ENCODE assay signal across 8 cellular contexts in genomic region chr2:177393381-177393780, GRCh38. TPM values are rescaled to one million over a fixed set of nuclear protein-coding genes. Genes with fewer than 3 reads are reported as not detected.
DNase-seq lines count a peak whose midpoint lies in the region; ATAC-seq lines count a peak whose summit lies in the region.

No MANE protein-coding gene starts in this region.

- peak; percentile 8 for DNase-seq in Ammon's horn (ENCODE audit: low spot score)
- peak; percentile 33 for DNase-seq in HT-29 (ENCODE audit: low spot score)
- DNase-seq in immature natural killer cell, result peak in 2 of 3 donors; percentile 9 to 21
- peak in 1 of 2 donors; percentile 15 for DNase-seq in stimulated activated naive CD8-positive, alpha-beta T cell treated with anti-CD3 and anti-CD28 coated beads, Interleukin-15, amount 100 ng/mL, for 72 hours

- ATAC-seq in stimulated activated naive CD8-positive, alpha-beta T cell treated with anti-CD3 and anti-CD28 coated beads, Interleukin-15, amount 100 ng/mL, for 72 hours, result peak; percentile 31
- ATAC-seq in HG03354 (IDR thresholded peaks at IDR 0.05; ENCODE audit: poor library complexity, severe bottlenecking, unreplicated experiment) (no peak), HG02938 (IDR thresholded peaks at IDR 0.05; ENCODE audit: unreplicated experiment) (no peak), GM18873 (IDR thresholded peaks at IDR 0.05; ENCODE audit: low FRiP score, unreplicated experiment) (no peak)

- H3K9me3 Mint-ChIP-seq in activated naive CD4-positive, alpha-beta T cell treated with anti-CD3 and anti-CD28 coated beads, Interleukin-2, amount 50 U/mL, for 24 hours, result no peaks in the 10 kb centered on the region
- no peaks in the 10 kb centered on the region for H3K9me3 Mint-ChIP-seq in immature natural killer cell
- no peaks in the 10 kb centered on the region for H3K9me3 Mint-ChIP-seq in stimulated activated naive CD8-positive, alpha-beta T cell treated with anti-CD3 and anti-CD28 coated beads, Interleukin-15, amount 100 ng/mL, for 72 hours

- H3K4me3 Mint-ChIP-seq in activated naive CD4-positive, alpha-beta T cell treated with anti-CD3 and anti-CD28 coated beads, Interleukin-2, amount 50 U/mL, for 24 hours, result peak overlapping the region; percentile 97
- H3K4me3 Mint-ChIP-seq in immature natural killer cell, result peak overlapping the region; percentile 89 to 96 (median 91)
- H3K4me3 Mint-ChIP-seq in stimulated activated naive CD8-positive, alpha-beta T cell treated with anti-CD3 and anti-CD28 coated beads, Interleukin-15, amount 100 ng/mL, for 72 hours, result peak overlapping the region; percentile 95 to 96

- no peaks in the 10 kb centered on the region for H3K27me3 Mint-ChIP-seq in activated naive CD4-positive, alpha-beta T cell treated with anti-CD3 and anti-CD28 coated beads, Interleukin-2, amount 50 U/mL, for 24 hours
- peaks cover 0 to 6% (median 3%) of the 10 kb centered on the region in 3 donors for H3K27me3 Mint-ChIP-seq in immature natural killer cell (ENCODE audit: low read depth in 3 of 3)
- no peaks in the 10 kb centered on the region for H3K27me3 Mint-ChIP-seq in stimulated activated naive CD8-positive, alpha-beta T cell treated with anti-CD3 and anti-CD28 coated beads, Interleukin-15, amount 100 ng/mL, for 72 hours

- peak overlapping the region; percentile 87 for H3K27ac Mint-ChIP-seq in activated naive CD4-positive, alpha-beta T cell treated with anti-CD3 and anti-CD28 coated beads, Interleukin-2, amount 50 U/mL, for 24 hours
- peak overlapping the region; percentile 79 to 94 (median 88) for H3K27ac Mint-ChIP-seq in immature natural killer cell
- H3K27ac Mint-ChIP-seq in stimulated activated naive CD8-positive, alpha-beta T cell treated with anti-CD3 and anti-CD28 coated beads, Interleukin-15, amount 100 ng/mL, for 72 hours, result peak overlapping the region; percentile 83 to 98

- peaks cover 60% of the 10 kb centered on the region for H3K4me1 Mint-ChIP-seq in activated naive CD4-positive, alpha-beta T cell treated with anti-CD3 and anti-CD28 coated beads, Interleukin-2, amount 50 U/mL, for 24 hours
- H3K4me1 Mint-ChIP-seq in immature natural killer cell, result peaks cover 49 to 66% of the 10 kb centered on the region in 2 donors
- peaks cover 65% of the 10 kb centered on the region for H3K4me1 Mint-ChIP-seq in stimulated activated naive CD8-positive, alpha-beta T cell treated with anti-CD3 and anti-CD28 coated beads, Interleukin-15, amount 100 ng/mL, for 72 hours

- H3K36me3 Mint-ChIP-seq in activated naive CD4-positive, alpha-beta T cell treated with anti-CD3 and anti-CD28 coated beads, Interleukin-2, amount 50 U/mL, for 24 hours, result peaks cover 8% of the 10 kb centered on the region
- H3K36me3 Mint-ChIP-seq in immature natural killer cell, result no peaks in the 10 kb centered on the region

RNA-seq across cellular contexts. Expression of gene AGPS, which starts 0.8 kb away (rescaled TPM):
- total RNA-seq in HT-29 (2014; rRNA removed; shearing (Covaris generic)), result 121 and 131 TPM in 2 replicates
- 10 to 100 TPM; 16.1 to 27.2 (median 18.0) TPM for polyA plus RNA-seq in immature natural killer cell
